In the genomic region with DNA sequence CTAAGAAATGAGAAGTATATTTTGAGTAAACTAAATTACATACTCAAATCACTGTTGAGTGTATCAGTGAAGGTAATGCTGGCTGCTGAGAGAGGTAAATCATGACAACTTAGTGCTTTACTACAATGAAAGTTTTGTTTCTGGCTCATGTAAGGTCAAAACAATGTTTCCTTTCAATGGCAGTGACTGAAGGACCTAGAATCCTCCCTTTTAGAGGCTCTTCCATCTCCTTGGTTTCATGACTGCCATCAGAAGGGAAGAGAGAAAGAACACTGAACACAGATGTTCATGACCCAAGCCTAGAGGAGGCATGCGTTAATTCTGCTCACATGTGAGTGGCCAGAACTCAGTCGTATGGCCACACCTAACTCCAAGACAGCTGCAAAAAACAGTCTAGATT, we compare ENCODE assay signal across 25 cellular contexts.
DNase-seq lines count a peak whose midpoint lies in the region; ATAC-seq, FAIRE-seq and TF ChIP-seq lines count a peak whose summit lies in the region.
"Had no signal": no experiment of that assay in that cellular context is flagged by ENCODE, and none has a peak within 500 bp of the region (broad histone marks: within the 10 kb centered on the region; RNA-seq: fewer than 3 reads in every experiment).

No MANE protein-coding gene starts in this region.

- no peak overlapping the region for H3K4me3 Mint-ChIP-seq in activated T-helper 17 cell treated with anti-CD3 and anti-CD28 coated beads, Interleukin-2, amount 50 U/mL, for 72 hours
- H3K4me3 Mint-ChIP-seq in glutamatergic neuron (ENCODE audit: unreplicated experiment): peak overlapping the region; percentile 44
- H3K4me3 Mint-ChIP-seq: activated CD8-positive, alpha-beta T cell treated with anti-CD3 and anti-CD28 coated beads, Interleukin-2, amount 10 ng/mL, durations not matched to agents 7 days and 5 days; activated naive CD4-positive, alpha-beta T cell treated with anti-CD3 and anti-CD28 coated beads for 36 hours; activated T-cell treated with anti-CD3 and anti-CD28 coated beads, Interleukin-2, amount 50 U/mL, for 24 hours; IgD-negative memory B cell; nephron progenitor cell; stimulated activated naive CD8-positive, alpha-beta T cell treated with anti-CD3 and anti-CD28 coated beads, Interleukin-15, amount 100 ng/mL, for 72 hours; T-helper 2 cell treated with Interferon-gamma antibody and Interleukin-4, amounts not matched to agents 5 μg/mL and 100 μg/mL, for 36 hours had no signal

- H3K27ac Mint-ChIP-seq in activated T-helper 17 cell treated with anti-CD3 and anti-CD28 coated beads, Interleukin-2, amount 50 U/mL, for 72 hours: peak overlapping the region; percentile 22
- H3K27ac Mint-ChIP-seq in glutamatergic neuron (ENCODE audit: unreplicated experiment): peak overlapping the region; percentile 7
- H3K27ac Mint-ChIP-seq: activated CD8-positive, alpha-beta T cell treated with anti-CD3 and anti-CD28 coated beads, Interleukin-2, amount 10 ng/mL, durations not matched to agents 7 days and 5 days; activated naive CD4-positive, alpha-beta T cell treated with anti-CD3 and anti-CD28 coated beads for 36 hours; activated T-cell treated with anti-CD3 and anti-CD28 coated beads, Interleukin-2, amount 50 U/mL, for 24 hours; IgD-negative memory B cell; nephron progenitor cell; stimulated activated naive CD8-positive, alpha-beta T cell treated with anti-CD3 and anti-CD28 coated beads, Interleukin-15, amount 100 ng/mL, for 72 hours; T-helper 2 cell treated with Interferon-gamma antibody and Interleukin-4, amounts not matched to agents 5 μg/mL and 100 μg/mL, for 36 hours had no signal

- no peak for TF ChIP-seq CTCF in glutamatergic neuron (IDR thresholded peaks at IDR 0.05; ENCODE audit: partially characterized antibody, unreplicated experiment)

- peaks cover 31% of the 10 kb centered on the region for H3K4me1 Mint-ChIP-seq in activated T-helper 17 cell treated with anti-CD3 and anti-CD28 coated beads, Interleukin-2, amount 50 U/mL, for 72 hours
- H3K4me1 Mint-ChIP-seq in glutamatergic neuron (ENCODE audit: low read depth, unreplicated experiment): peaks cover 52% of the 10 kb centered on the region
- H3K4me1 Mint-ChIP-seq: nephron progenitor cell had no signal

- H3K9me3 Mint-ChIP-seq in activated T-helper 17 cell treated with anti-CD3 and anti-CD28 coated beads, Interleukin-2, amount 50 U/mL, for 72 hours: no peaks in the 10 kb centered on the region
- H3K9me3 Mint-ChIP-seq in glutamatergic neuron (ENCODE audit: unreplicated experiment): peaks cover 9% of the 10 kb centered on the region
- H3K9me3 Mint-ChIP-seq: activated naive CD4-positive, alpha-beta T cell treated with anti-CD3 and anti-CD28 coated beads for 36 hours; activated T-cell treated with anti-CD3 and anti-CD28 coated beads, Interleukin-2, amount 50 U/mL, for 24 hours; IgD-negative memory B cell; nephron progenitor cell; stimulated activated naive CD8-positive, alpha-beta T cell treated with anti-CD3 and anti-CD28 coated beads, Interleukin-15, amount 100 ng/mL, for 72 hours; T-helper 2 cell treated with Interferon-gamma antibody and Interleukin-4, amounts not matched to agents 5 μg/mL and 100 μg/mL, for 36 hours had no signal

- H3K36me3 Mint-ChIP-seq in activated T-helper 17 cell treated with anti-CD3 and anti-CD28 coated beads, Interleukin-2, amount 50 U/mL, for 72 hours (ENCODE audit: low read depth): peaks cover 12% of the 10 kb centered on the region
- H3K36me3 Mint-ChIP-seq in glutamatergic neuron (ENCODE audit: unreplicated experiment): no peaks in the 10 kb centered on the region

- FAIRE-seq in urothelium cell line (lab: Jason Lieb, UNC): peak; percentile 83
- FAIRE-seq: GM18507, small intestine had no signal

- H3K27me3 Mint-ChIP-seq in activated T-helper 17 cell treated with anti-CD3 and anti-CD28 coated beads, Interleukin-2, amount 50 U/mL, for 72 hours: no peaks in the 10 kb centered on the region
- peaks cover 5% of the 10 kb centered on the region for H3K27me3 Mint-ChIP-seq in glutamatergic neuron (ENCODE audit: unreplicated experiment)
- H3K27me3 Mint-ChIP-seq: activated T-cell treated with anti-CD3 and anti-CD28 coated beads, Interleukin-2, amount 50 U/mL, for 24 hours; IgD-negative memory B cell; stimulated activated naive CD8-positive, alpha-beta T cell treated with anti-CD3 and anti-CD28 coated beads, Interleukin-15, amount 100 ng/mL, for 72 hours had no signal

- DNase-seq in NCI-H82 (lab: John Stamatoyannopoulos, UW) (peak; percentile 48), NCI-H82 treated with DMSO at 0.1 percent for 48 hours (lab: John Stamatoyannopoulos, UW; ENCODE audit: unreplicated experiment) (no peak), glutamatergic neuron (no peak), urothelium cell line (ENCODE audit: low spot score) (peak; percentile 7), HuH-7.5 (ENCODE audit: low spot score) (no peak), ureter (ENCODE audit: low spot score) (no peak), amniotic stem cell (lab: John Stamatoyannopoulos, UW) (no peak)
- DNase-seq: activated CD4-positive, CD25-positive, alpha-beta regulatory T cell; activated CD8-positive, alpha-beta T cell treated with anti-CD3 and anti-CD28 coated beads, Interleukin-2, amount 10 ng/mL, durations not matched to agents 7 days and 5 days; activated naive CD4-positive, alpha-beta T cell treated with anti-CD3 and anti-CD28 coated beads for 36 hours; activated T-cell treated with anti-CD3 and anti-CD28 coated beads, Interleukin-2, amount 50 U/mL, for 24 hours; aorta; effector memory CD4-positive, alpha-beta T cell; left colon; MG63; NCI-H1436; nephron progenitor cell; small intestine; stimulated activated CD4-positive, alpha-beta T cell treated with anti-CD3 and anti-CD28 coated beads, Interleukin-4, amount 100 ng/mL, for 24 hours; stimulated activated naive CD8-positive, alpha-beta T cell treated with anti-CD3 and anti-CD28 coated beads, Interleukin-15, amount 100 ng/mL, for 72 hours; transverse colon had no signal

- no peak for ATAC-seq in activated T-helper 17 cell treated with anti-CD3 and anti-CD28 coated beads, Interleukin-2, amount 50 U/mL, for 72 hours (replicated peaks)
- ATAC-seq: activated CD8-positive, alpha-beta T cell treated with anti-CD3 and anti-CD28 coated beads, Interleukin-2, amount 10 ng/mL, durations not matched to agents 7 days and 5 days; left colon; stimulated activated naive CD8-positive, alpha-beta T cell treated with anti-CD3 and anti-CD28 coated beads, Interleukin-15, amount 100 ng/mL, for 72 hours had no signal

Comparison
In these comparisons a context has a peak if more than half of its experiments do, and no peak if none do; other contexts are left out.
1. DNase-seq: peak in NCI-H82 (single experiment) and urothelium cell line (single experiment); none in NCI-H82 treated with DMSO at 0.1 percent for 48 hours (single experiment), glutamatergic neuron (single experiment), HuH-7.5 (single experiment), ureter (single experiment) and amniotic stem cell (single experiment).